8 cellular contexts compared by ENCODE assay signal in the genomic region with DNA sequence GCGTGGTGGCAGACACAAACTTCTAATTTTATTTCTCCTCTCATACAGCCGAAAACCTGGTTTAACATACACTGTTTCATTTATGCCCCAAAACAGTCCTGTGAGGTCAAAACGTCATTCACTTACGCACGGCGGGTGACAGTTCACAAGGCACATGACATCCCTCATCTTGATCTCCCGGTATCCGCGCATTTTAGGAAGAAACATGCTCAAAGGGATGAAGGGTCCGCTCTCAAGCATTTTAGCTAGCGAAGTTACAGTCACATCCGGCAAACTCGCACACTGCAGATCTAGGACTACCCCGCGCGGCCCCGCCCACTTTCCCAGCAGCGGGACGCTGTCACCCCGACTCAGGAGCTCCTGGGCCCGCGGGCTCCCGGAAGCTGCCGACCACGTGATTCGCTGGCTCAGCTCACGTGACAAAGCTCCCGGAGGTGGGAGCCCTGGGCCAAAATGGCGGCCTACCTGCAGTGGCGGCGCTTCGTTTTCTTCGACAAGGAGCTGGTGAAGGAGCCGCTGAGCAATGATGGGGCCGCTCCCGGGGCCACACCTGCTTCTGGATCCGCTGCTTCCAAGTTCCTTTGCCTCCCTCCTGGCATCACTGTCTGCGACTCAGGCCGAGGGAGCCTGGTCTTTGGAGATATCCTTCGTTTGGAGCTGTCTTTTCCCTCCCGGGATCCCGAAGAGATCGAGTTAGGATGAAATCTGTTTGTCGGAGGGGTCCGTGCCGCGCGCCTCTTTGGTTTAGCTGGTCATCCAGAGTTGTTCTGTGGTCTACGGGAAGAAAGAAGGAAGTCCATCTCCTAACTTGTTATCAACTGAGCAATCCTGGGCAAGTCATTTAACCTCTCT. TPM values are rescaled to one million over a fixed set of nuclear protein-coding genes. Genes with fewer than 3 reads are reported as not detected.
DNase-seq lines count a peak whose midpoint lies in the region; ATAC-seq and TF ChIP-seq lines count a peak whose summit lies in the region.

Gene VPS11 (plus strand): TSS at position 448 of the 852 bp plus-strand sequence. CDS start 6 bp downstream, at position 454.

- H4K20me1 ChIP-seq in PC-9 (ENCODE audit: insufficient read depth), result no peaks in the 10 kb centered on the region

- peaks cover 8% of the 10 kb centered on the region for H3K4me1 ChIP-seq in PC-9 (replicated peaks; ENCODE audit: insufficient read depth)
- peaks cover 3 to 14% of the 10 kb centered on the region in 2 donors for H3K4me1 ChIP-seq in mucosa of rectum (ENCODE audit: control insufficient read depth in 2 of 2, insufficient read depth in 2 of 2, low read length in 2 of 2)

- peak within 1 kb of the TSS; percentile 71 to 96 for H3K9ac ChIP-seq in mucosa of rectum (ENCODE audit: low read depth in 1 of 2, low read length in 2 of 2)

- no peaks in the 10 kb centered on the region for H3K27me3 Mint-ChIP-seq in IgD-negative memory B cell

- peaks cover 2% of the 10 kb centered on the region for H3K36me3 Mint-ChIP-seq in IgD-negative memory B cell

- H3K9me3 ChIP-seq in PC-9 (ENCODE audit: insufficient read depth, low read depth), result no peaks in the 10 kb centered on the region
- H3K9me3 ChIP-seq in mucosa of rectum (ENCODE audit: control insufficient read depth in 2 of 2, low read length in 2 of 2), result no peaks in the 10 kb centered on the region

- POLR2A ChIA-PET in PC-9 (lab: Charles Lee; ENCODE audit: unreplicated experiment), result interaction anchor here (0.5 to 1.1 kb wide), 9 partner anchors 10 to 1249 kb away, joined by 3 to 29 read pairs (median 5); partner anchors contain the start of genes C2CD2L and HMBS

- H3K27me3 ChIP-seq in PC-9 (ENCODE audit: insufficient read depth, low read depth) (no peaks in the 10 kb centered on the region), mucosa of rectum (ENCODE audit: control insufficient read depth in 2 of 2, insufficient read depth in 2 of 2, low read length in 2 of 2) (no peaks in the 10 kb centered on the region)

- H3K4me3 ChIP-seq in PC-9 (peak within 1 kb of the TSS; percentile 89), epithelial cell of proximal tubule (ENCODE audit: low read depth, low read length) (peak within 1 kb of the TSS; percentile 100), mucosa of rectum (ENCODE audit: low read length in 2 of 2) (peak within 1 kb of the TSS; percentile 78 to 94)

- H2AFZ ChIP-seq in PC-9, result peak within 1 kb of the TSS; percentile 99

- TF ChIP-seq CTCF in PC-9 (conservative IDR thresholded peaks at IDR 0.05) (0 out of 2 replicates have a peak, but pooled peaks have one; percentile 14), epithelial cell of proximal tubule (conservative IDR thresholded peaks at IDR 0.05; ENCODE audit: low read depth, low read length) (no peak)

- BruUV-seq in PC-9 (replicated peaks; lab: Mats Ljungman, UMichigan), result TSS peak; percentile 56

- peak within 1 kb of the TSS; percentile 87 to 98 (median 97) for H3K4me3 Mint-ChIP-seq in IgD-negative memory B cell

- H3K9me3 Mint-ChIP-seq in IgD-negative memory B cell, result no peaks in the 10 kb centered on the region

- CTCF ChIA-PET in PC-9 (lab: Charles Lee), result interaction anchor here (0.6 to 1.4 kb wide), 6 partner anchors 11 to 456 kb away, joined by 3 to 12 read pairs (median 6); partner anchors contain the start of genes DPAGT1, HMBS and SLC37A4

- intact Hi-C loops in PC-9 (cut with micrococcal nuclease; ENCODE audit: unreplicated experiment), result no loop called here

- ATAC-seq in GM21529 (IDR thresholded peaks at IDR 0.05; ENCODE audit: unreplicated experiment), result peak; percentile 94

- peak within 1 kb of the TSS; percentile 82 to 99 (median 87) for H3K27ac Mint-ChIP-seq in IgD-negative memory B cell

- DNase-seq in DMS114 treated with DMSO at 0.1 percent for 48 hours (lab: John Stamatoyannopoulos, UW; ENCODE audit: unreplicated experiment) (peak; percentile 84), PC-9 (peak; percentile 95 to 96), epithelial cell of proximal tubule (ENCODE audit: low read depth) (peak; percentile 56)
- DNase-seq in activated T-cell treated with anti-CD3 and anti-CD28 coated beads, Interleukin-2, amount 50 U/mL, for 1 hour, result peak; percentile 95
- DNase-seq in stimulated activated CD8-positive, alpha-beta memory T cell treated with anti-CD3 and anti-CD28 coated beads, Interleukin-4, amount 100 ng/mL, for 48 hours, result peak; percentile 99

- peak within 1 kb of the TSS; percentile 80 for H3K4me2 ChIP-seq in PC-9

- peaks cover 24% of the 10 kb centered on the region for H3K79me2 ChIP-seq in PC-9 (ENCODE audit: low read depth)

- no peaks in the 10 kb centered on the region for H3K9me2 ChIP-seq in PC-9 (ENCODE audit: insufficient read depth)

- peaks cover 24% of the 10 kb centered on the region for H3F3A ChIP-seq in PC-9 (ENCODE audit: insufficient read depth, low read depth)

- peaks cover 4% of the 10 kb centered on the region for H3K36me3 ChIP-seq in PC-9 (ENCODE audit: low read depth)
- H3K36me3 ChIP-seq in mucosa of rectum (ENCODE audit: control insufficient read depth in 2 of 2, insufficient read depth in 2 of 2, low read length in 2 of 2), result peaks cover 18 to 23% of the 10 kb centered on the region in 2 donors

- H3K4me1 Mint-ChIP-seq in IgD-negative memory B cell, result peaks cover 19 to 30% (median 23%) of the 10 kb centered on the region in 3 donors

- peak within 1 kb of the TSS; percentile 55 for H3K27ac ChIP-seq in PC-9
- peak within 1 kb of the TSS; percentile 84 to 88 for H3K27ac ChIP-seq in mucosa of rectum (ENCODE audit: low read depth in 2 of 2, low read length in 2 of 2)

RNA-seq across cellular contexts. Expression of gene VPS11, which starts in this region (rescaled TPM):
- polyA plus RNA-seq in IgD-negative memory B cell, result 52.6 TPM
- total RNA-seq in PC-9 (2021), result 21.1 and 22.9 TPM in 2 replicates
- total RNA-seq in epithelial cell of proximal tubule, result 13.1 and 19.2 TPM in 2 replicates

Comparison
In these comparisons a context has a peak if more than half of its experiments do, and no peak if none do; other contexts are left out.
1. Peak in every context shown above with its lines: DNase-seq, ATAC-seq, H3K4me3 ChIP-seq and H3K27ac ChIP-seq.